Comparison of ENCODE assay signal across 22 cellular contexts in the genomic region with DNA sequence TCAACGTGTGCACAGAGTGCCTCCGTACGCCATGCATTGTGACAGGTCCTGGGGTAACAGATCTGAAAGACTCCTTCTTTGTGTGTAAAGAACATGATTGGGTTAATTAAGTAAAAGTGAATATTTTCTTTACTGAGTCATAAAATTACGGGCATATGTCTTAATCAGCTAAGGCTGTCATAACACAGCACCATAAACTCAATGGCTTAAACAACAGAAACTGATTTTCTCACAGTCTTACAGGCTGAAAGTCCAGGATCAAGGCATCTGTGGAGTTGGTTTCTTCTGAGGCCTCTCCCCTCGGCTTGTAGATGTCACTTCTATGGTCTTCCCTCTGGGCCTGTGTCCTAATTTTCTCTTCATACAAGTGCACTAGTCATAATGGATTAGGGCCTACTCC.
"Had no signal": no experiment of that assay in that cellular context is flagged by ENCODE, and none has a peak within 500 bp of the region (broad histone marks: within the 10 kb centered on the region; RNA-seq: fewer than 3 reads in every experiment).

No MANE protein-coding gene starts in this region.

- DNase-seq: activated T-cell treated with anti-CD3 and anti-CD28 coated beads, Interleukin-2, amount 50 U/mL, for 24 hours; amygdala; cortex of kidney; endodermal cell; immature natural killer cell; midbrain; natural killer cell; pancreas; right lobe of liver; stimulated activated CD4-positive, alpha-beta T cell treated with anti-CD3 and anti-CD28 coated beads, Interleukin-1b, Interleukin-23, amount 100 ng/mL, for 48 hours; stimulated activated naive CD8-positive, alpha-beta T cell treated with anti-CD3 and anti-CD28 coated beads, Interleukin-15, amount 100 ng/mL, for 72 hours; T1000; tibial artery had no signal

- H3K27ac Mint-ChIP-seq: activated naive CD8-positive, alpha-beta T cell; activated T-cell treated with anti-CD3 and anti-CD28 coated beads, Interleukin-2, amount 50 U/mL, for 24 hours; activated T-helper 17 cell treated with anti-CD3 and anti-CD28 coated beads, Interleukin-2, amount 50 U/mL, for 72 hours; endodermal cell; immature natural killer cell; natural killer cell; stimulated activated effector memory CD8-positive, alpha-beta T cell treated with anti-CD3 and anti-CD28 coated beads, Interleukin-12 subunit alpha, Interleukin-12 subunit beta, amount 100 ng/mL, for 72 hours; stimulated activated naive CD8-positive, alpha-beta T cell treated with anti-CD3 and anti-CD28 coated beads, Interleukin-15, amount 100 ng/mL, for 72 hours; T-helper 1 cell treated with Interleukin-12 subunit alpha and Interleukin-12 subunit beta and Interleukin-4 antibody, amounts not matched to agents 30 μg/mL and 1 μg/mL, for 36 hours; WTC11 had no signal

- H3K27ac ChIP-seq: epithelial cell of prostate, pancreas, psoas muscle, right lobe of liver, skin epidermis, tibial artery had no signal

- H3K36me3 Mint-ChIP-seq: activated naive CD8-positive, alpha-beta T cell; immature natural killer cell; natural killer cell; stimulated activated effector memory CD8-positive, alpha-beta T cell treated with anti-CD3 and anti-CD28 coated beads, Interleukin-12 subunit alpha, Interleukin-12 subunit beta, amount 100 ng/mL, for 72 hours; WTC11 had no signal

- H3K4me1 Mint-ChIP-seq: activated T-helper 17 cell treated with anti-CD3 and anti-CD28 coated beads, Interleukin-2, amount 50 U/mL, for 72 hours; immature natural killer cell; natural killer cell; stimulated activated effector memory CD8-positive, alpha-beta T cell treated with anti-CD3 and anti-CD28 coated beads, Interleukin-12 subunit alpha, Interleukin-12 subunit beta, amount 100 ng/mL, for 72 hours; stimulated activated naive CD8-positive, alpha-beta T cell treated with anti-CD3 and anti-CD28 coated beads, Interleukin-15, amount 100 ng/mL, for 72 hours had no signal

- H3K4me3 ChIP-seq: pancreas, psoas muscle, right lobe of liver, skin epidermis, tibial artery had no signal

- H3K27me3 Mint-ChIP-seq: stimulated activated naive CD8-positive, alpha-beta T cell treated with anti-CD3 and anti-CD28 coated beads, Interleukin-15, amount 100 ng/mL, for 72 hours had no signal

- ATAC-seq: activated T-helper 17 cell treated with anti-CD3 and anti-CD28 coated beads, Interleukin-2, amount 50 U/mL, for 72 hours; left lobe of liver; natural killer cell; pancreas; right lobe of liver; stimulated activated effector memory CD8-positive, alpha-beta T cell treated with anti-CD3 and anti-CD28 coated beads, Interleukin-12 subunit alpha, Interleukin-12 subunit beta, amount 100 ng/mL, for 72 hours; stimulated activated naive CD8-positive, alpha-beta T cell treated with anti-CD3 and anti-CD28 coated beads, Interleukin-15, amount 100 ng/mL, for 72 hours; WTC11 had no signal

- H3K27me3 ChIP-seq: pancreas, right lobe of liver, tibial artery had no signal

- H3K9me3 Mint-ChIP-seq: activated T-cell treated with anti-CD3 and anti-CD28 coated beads, Interleukin-2, amount 50 U/mL, for 24 hours; activated T-helper 17 cell treated with anti-CD3 and anti-CD28 coated beads, Interleukin-2, amount 50 U/mL, for 72 hours; endodermal cell; immature natural killer cell; natural killer cell; stimulated activated effector memory CD8-positive, alpha-beta T cell treated with anti-CD3 and anti-CD28 coated beads, Interleukin-12 subunit alpha, Interleukin-12 subunit beta, amount 100 ng/mL, for 72 hours; stimulated activated naive CD8-positive, alpha-beta T cell treated with anti-CD3 and anti-CD28 coated beads, Interleukin-15, amount 100 ng/mL, for 72 hours; T-helper 1 cell treated with Interleukin-12 subunit alpha and Interleukin-12 subunit beta and Interleukin-4 antibody, amounts not matched to agents 30 μg/mL and 1 μg/mL, for 36 hours had no signal

- H3K4me3 Mint-ChIP-seq: activated naive CD8-positive, alpha-beta T cell; activated T-cell treated with anti-CD3 and anti-CD28 coated beads, Interleukin-2, amount 50 U/mL, for 24 hours; activated T-helper 17 cell treated with anti-CD3 and anti-CD28 coated beads, Interleukin-2, amount 50 U/mL, for 72 hours; endodermal cell; immature natural killer cell; natural killer cell; stimulated activated effector memory CD8-positive, alpha-beta T cell treated with anti-CD3 and anti-CD28 coated beads, Interleukin-12 subunit alpha, Interleukin-12 subunit beta, amount 100 ng/mL, for 72 hours; stimulated activated naive CD8-positive, alpha-beta T cell treated with anti-CD3 and anti-CD28 coated beads, Interleukin-15, amount 100 ng/mL, for 72 hours; T-helper 1 cell treated with Interleukin-12 subunit alpha and Interleukin-12 subunit beta and Interleukin-4 antibody, amounts not matched to agents 30 μg/mL and 1 μg/mL, for 36 hours; WTC11 had no signal

- H3K4me1 ChIP-seq: right lobe of liver, tibial artery had no signal

- H3K36me3 ChIP-seq: pancreas, right lobe of liver, tibial artery had no signal

- H3K9me3 ChIP-seq: pancreas, right lobe of liver, tibial artery had no signal
